In genomic region chr3:47380026-47380600, GRCh38 we compare ENCODE assay signal across 8 cellular contexts. TPM values are rescaled to one million over a fixed set of nuclear protein-coding genes. Genes with fewer than 3 reads are reported as not detected.
DNase-seq lines count a peak whose midpoint lies in the region; ATAC-seq and TF ChIP-seq lines count a peak whose summit lies in the region.

No MANE protein-coding gene starts in this region.

- H3K27me3 ChIP-seq in iPS-15b (ENCODE audit: control insufficient read depth, insufficient read depth, low read length) (no peaks in the 10 kb centered on the region), stomach smooth muscle (ENCODE audit: control insufficient read depth in 1 of 2, insufficient read depth in 2 of 2, low read length in 2 of 2) (no peaks in the 10 kb centered on the region)

- no peaks in the 10 kb centered on the region for H3K36me3 ChIP-seq in iPS-15b (ENCODE audit: control insufficient read depth, insufficient read depth, low read length)
- H3K36me3 ChIP-seq in stomach smooth muscle (ENCODE audit: control insufficient read depth in 2 of 2, insufficient read depth in 2 of 2, low read length in 2 of 2): peaks cover 0 to 3% of the 10 kb centered on the region in 2 donors

- H3K27ac ChIP-seq in stomach smooth muscle (ENCODE audit: low read length): peak overlapping the region; percentile 92

- TF ChIP-seq CTCF in activated CD8-positive, alpha-beta T cell treated with anti-CD3 and anti-CD28 coated beads for 36 hours (IDR thresholded peaks at IDR 0.05): peak; percentile 22

- H3K4me1 ChIP-seq in iPS-15b (ENCODE audit: control insufficient read depth, insufficient read depth, low read length) (no peaks in the 10 kb centered on the region), stomach smooth muscle (ENCODE audit: control insufficient read depth, insufficient read depth, low read length) (peaks cover 24% of the 10 kb centered on the region)

- H3K9me3 ChIP-seq in iPS-15b (ENCODE audit: control insufficient read depth, insufficient read depth, low read length) (no peaks in the 10 kb centered on the region), stomach smooth muscle (ENCODE audit: control insufficient read depth in 2 of 2, low read length in 2 of 2) (no peaks in the 10 kb centered on the region)

- H3K9ac ChIP-seq in iPS-15b (ENCODE audit: low read depth, low read length) (peak overlapping the region; percentile 90), stomach smooth muscle (ENCODE audit: low read length in 2 of 2) (peak overlapping the region; percentile 98 to 99)

- POLR2A ChIA-PET in activated CD8-positive, alpha-beta T cell treated with anti-CD3 and anti-CD28 coated beads for 36 hours (lab: Charles Lee): interaction anchor here (1.0 to 1.8 kb wide), 5 partner anchors 10 to 216 kb away, joined by 4 to 7 read pairs (median 4); partner anchors contain the start of genes SCAP and SETD2

- H3K4me1 Mint-ChIP-seq in activated naive CD4-positive, alpha-beta T cell treated with anti-CD3 and anti-CD28 coated beads for 36 hours (ENCODE audit: low read depth): peaks cover 35% of the 10 kb centered on the region
- peaks cover 33% of the 10 kb centered on the region for H3K4me1 Mint-ChIP-seq in activated CD8-positive, alpha-beta T cell treated with anti-CD3 and anti-CD28 coated beads for 36 hours (ENCODE audit: low read depth)

- DNase-seq in activated naive CD4-positive, alpha-beta T cell treated with anti-CD3 and anti-CD28 coated beads for 36 hours: no peak
- no peak for DNase-seq in activated naive CD4-positive, alpha-beta T cell treated with Interleukin-2 at 50 U/mL for 16 hours
- no peak for DNase-seq in activated CD8-positive, alpha-beta T cell treated with anti-CD3 and anti-CD28 coated beads for 36 hours
- no peak for DNase-seq in NK-92 (lab: John Stamatoyannopoulos, UW; ENCODE audit: unreplicated experiment)
- DNase-seq in amniotic stem cell (lab: John Stamatoyannopoulos, UW): no peak

- H3K27me3 Mint-ChIP-seq in activated naive CD4-positive, alpha-beta T cell treated with anti-CD3 and anti-CD28 coated beads for 36 hours (ENCODE audit: low read depth): no peaks in the 10 kb centered on the region
- no peaks in the 10 kb centered on the region for H3K27me3 Mint-ChIP-seq in activated CD8-positive, alpha-beta T cell treated with anti-CD3 and anti-CD28 coated beads for 36 hours

- CTCF ChIA-PET in activated naive CD4-positive, alpha-beta T cell treated with anti-CD3 and anti-CD28 coated beads for 36 hours (lab: Charles Lee): interaction anchor here (0.9 to 1.2 kb wide), 5 partner anchors 10 to 684 kb away, joined by 3 to 6 read pairs (median 3); no protein-coding TSS in a partner anchor
- CTCF ChIA-PET in activated CD8-positive, alpha-beta T cell treated with anti-CD3 and anti-CD28 coated beads for 36 hours (lab: Charles Lee): interaction anchor here (0.8 to 1.4 kb wide), 2 partner anchors 41 to 44 kb away, joined by 3 to 5 read pairs; no protein-coding TSS in a partner anchor

- peak overlapping the region; percentile 95 for H3K4me3 ChIP-seq in iPS-15b (ENCODE audit: low read depth, low read length)
- H3K4me3 ChIP-seq in stomach smooth muscle (ENCODE audit: low read length in 2 of 2): peak overlapping the region; percentile 76 to 95

- peaks cover 11% of the 10 kb centered on the region for H3K36me3 Mint-ChIP-seq in activated naive CD4-positive, alpha-beta T cell treated with anti-CD3 and anti-CD28 coated beads for 36 hours (ENCODE audit: low read depth)
- H3K36me3 Mint-ChIP-seq in activated CD8-positive, alpha-beta T cell treated with anti-CD3 and anti-CD28 coated beads for 36 hours (ENCODE audit: low read depth): peaks cover 20% of the 10 kb centered on the region

- intact Hi-C loops in activated naive CD4-positive, alpha-beta T cell treated with anti-CD3 and anti-CD28 coated beads for 36 hours (cut with micrococcal nuclease): loop anchor here (1.0 to 5.0 kb wide), 7 partner anchors 41 to 422 kb away; partner anchors contain the start of genes KIF9, KLHL18, NBEAL2 and SETD2
- intact Hi-C loops in activated CD8-positive, alpha-beta T cell treated with anti-CD3 and anti-CD28 coated beads for 36 hours (cut with micrococcal nuclease): no loop called here

- peak overlapping the region; percentile 100 for H3K4me3 Mint-ChIP-seq in activated naive CD4-positive, alpha-beta T cell treated with anti-CD3 and anti-CD28 coated beads for 36 hours
- peak overlapping the region; percentile 97 for H3K4me3 Mint-ChIP-seq in activated CD8-positive, alpha-beta T cell treated with anti-CD3 and anti-CD28 coated beads for 36 hours

- no peaks in the 10 kb centered on the region for H3K9me3 Mint-ChIP-seq in activated naive CD4-positive, alpha-beta T cell treated with anti-CD3 and anti-CD28 coated beads for 36 hours
- no peaks in the 10 kb centered on the region for H3K9me3 Mint-ChIP-seq in activated CD8-positive, alpha-beta T cell treated with anti-CD3 and anti-CD28 coated beads for 36 hours

- ATAC-seq in activated CD8-positive, alpha-beta T cell treated with anti-CD3 and anti-CD28 coated beads for 36 hours: no peak
- no peak for ATAC-seq in HG03175 (IDR thresholded peaks at IDR 0.05; ENCODE audit: unreplicated experiment)

- peak overlapping the region; percentile 98 for H3K27ac Mint-ChIP-seq in activated naive CD4-positive, alpha-beta T cell treated with anti-CD3 and anti-CD28 coated beads for 36 hours
- peak overlapping the region; percentile 100 for H3K27ac Mint-ChIP-seq in activated CD8-positive, alpha-beta T cell treated with anti-CD3 and anti-CD28 coated beads for 36 hours

RNA-seq across cellular contexts. Expression of gene PTPN23, which starts 0.7 kb away (rescaled TPM):
- total RNA-seq in activated naive CD4-positive, alpha-beta T cell treated with anti-CD3 and anti-CD28 coated beads for 36 hours: 10 to 100 TPM; 18.7 to 21.6 TPM
- 10 to 100 TPM; 20.7 to 22.6 TPM for total RNA-seq in activated CD8-positive, alpha-beta T cell treated with anti-CD3 and anti-CD28 coated beads for 36 hours
